Comparison of ENCODE assay signal across 1 cellular context in genomic region chr2:96501471-96501874, GRCh38.
TF ChIP-seq lines count a peak whose summit lies in the region.

No MANE protein-coding gene starts in this region.

TF ChIP-seq in GM12878, 131 proteins besides CTCF, POLR2A, EP300 and RAD21 (continued from another document):
- no peak for TF ChIP-seq E2F8 (IDR thresholded peaks at IDR 0.05; ENCODE audit: low read depth, partially characterized antibody)
- no peak for TF ChIP-seq GATAD2B (conservative IDR thresholded peaks at IDR 0.05; ENCODE audit: low read depth)
- no peak for TF ChIP-seq ZNF207 (IDR thresholded peaks at IDR 0.05; ENCODE audit: borderline replicate concordance)
- TF ChIP-seq PBX3 (IDR thresholded peaks at IDR 0.05; ENCODE audit: insufficient replicate concordance, low read depth, low read length), result no peak
- no peak for TF ChIP-seq LARP7 (IDR thresholded peaks at IDR 0.05)
- no peak for TF ChIP-seq HCFC1 (IDR thresholded peaks at IDR 0.05; ENCODE audit: low read length)
- no peak for TF ChIP-seq HDAC2 (IDR thresholded peaks at IDR 0.05)
- peak; percentile 54; the same call in 1 of the 2 replicates for TF ChIP-seq SPI1 (IDR thresholded peaks at IDR 0.05; ENCODE audit: borderline replicate concordance, insufficient read depth, low read depth, low read length)
- TF ChIP-seq ZSCAN29 (IDR thresholded peaks at IDR 0.05), result no peak
- TF ChIP-seq TARDBP (IDR thresholded peaks at IDR 0.05; ENCODE audit: borderline replicate concordance), result no peak
- no peak for TF ChIP-seq NBN (IDR thresholded peaks at IDR 0.05)
- TF ChIP-seq BCL3 (IDR thresholded peaks at IDR 0.05; ENCODE audit: borderline replicate concordance, insufficient read depth, low read depth, low read length, poor library complexity, severe bottlenecking), result no peak
- no peak for TF ChIP-seq PKNOX1 (IDR thresholded peaks at IDR 0.05)
- no peak for TF ChIP-seq SMC3 (IDR thresholded peaks at IDR 0.05; ENCODE audit: borderline replicate concordance, low read length)
- no peak for TF ChIP-seq CEBPB (IDR thresholded peaks at IDR 0.05; ENCODE audit: borderline replicate concordance in 1 of 2, low read depth in 2 of 2, low read length in 2 of 2)
- no peak for TF ChIP-seq BCLAF1 (IDR thresholded peaks at IDR 0.05)
- TF ChIP-seq FOXM1 (IDR thresholded peaks at IDR 0.05; ENCODE audit: low read depth, low read length), result no peak
- no peak for TF ChIP-seq ZBTB40 (IDR thresholded peaks at IDR 0.05; ENCODE audit: borderline replicate concordance)
